ENCODE assay signal across 1 cellular context in the genomic region with DNA sequence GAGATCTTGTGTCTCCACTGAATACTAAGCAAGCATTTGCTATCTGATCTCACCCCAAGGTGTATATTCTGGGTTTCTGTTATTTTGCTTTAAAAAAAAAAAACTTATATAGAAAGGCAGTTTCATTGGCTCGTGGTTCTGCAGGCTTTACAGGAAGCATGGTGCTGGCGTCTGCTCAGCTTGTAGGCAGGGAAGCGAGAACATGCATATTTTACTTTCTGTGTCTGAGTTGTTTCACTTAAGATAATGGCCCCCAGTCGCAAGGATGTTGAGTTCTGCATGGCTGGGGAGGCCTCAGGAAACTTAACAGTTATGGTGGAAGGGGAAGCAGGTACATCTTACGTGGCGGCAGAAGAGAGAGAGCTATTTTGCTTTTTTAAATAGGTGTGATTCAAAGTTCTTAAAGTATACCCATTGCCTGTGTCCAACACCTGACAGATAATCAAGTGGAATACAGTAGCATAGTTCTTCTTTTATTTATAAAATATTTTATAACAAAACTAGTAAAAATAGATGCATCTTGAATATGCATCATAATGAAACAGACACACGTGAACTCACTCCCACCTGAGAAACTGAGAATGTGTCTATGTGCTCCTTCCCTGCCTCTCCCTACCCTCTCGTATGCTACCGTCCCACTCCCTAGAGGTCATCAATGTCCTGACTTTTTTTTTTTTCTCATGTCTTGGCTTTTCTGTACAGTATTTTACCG.
TF ChIP-seq lines count a peak whose summit lies in the region.

No MANE protein-coding gene starts in this region.

TF ChIP-seq in HCT116, 20 proteins besides CTCF, POLR2A, EP300 and RAD21 (continued from another document):
- TF ChIP-seq, protein P1, sequence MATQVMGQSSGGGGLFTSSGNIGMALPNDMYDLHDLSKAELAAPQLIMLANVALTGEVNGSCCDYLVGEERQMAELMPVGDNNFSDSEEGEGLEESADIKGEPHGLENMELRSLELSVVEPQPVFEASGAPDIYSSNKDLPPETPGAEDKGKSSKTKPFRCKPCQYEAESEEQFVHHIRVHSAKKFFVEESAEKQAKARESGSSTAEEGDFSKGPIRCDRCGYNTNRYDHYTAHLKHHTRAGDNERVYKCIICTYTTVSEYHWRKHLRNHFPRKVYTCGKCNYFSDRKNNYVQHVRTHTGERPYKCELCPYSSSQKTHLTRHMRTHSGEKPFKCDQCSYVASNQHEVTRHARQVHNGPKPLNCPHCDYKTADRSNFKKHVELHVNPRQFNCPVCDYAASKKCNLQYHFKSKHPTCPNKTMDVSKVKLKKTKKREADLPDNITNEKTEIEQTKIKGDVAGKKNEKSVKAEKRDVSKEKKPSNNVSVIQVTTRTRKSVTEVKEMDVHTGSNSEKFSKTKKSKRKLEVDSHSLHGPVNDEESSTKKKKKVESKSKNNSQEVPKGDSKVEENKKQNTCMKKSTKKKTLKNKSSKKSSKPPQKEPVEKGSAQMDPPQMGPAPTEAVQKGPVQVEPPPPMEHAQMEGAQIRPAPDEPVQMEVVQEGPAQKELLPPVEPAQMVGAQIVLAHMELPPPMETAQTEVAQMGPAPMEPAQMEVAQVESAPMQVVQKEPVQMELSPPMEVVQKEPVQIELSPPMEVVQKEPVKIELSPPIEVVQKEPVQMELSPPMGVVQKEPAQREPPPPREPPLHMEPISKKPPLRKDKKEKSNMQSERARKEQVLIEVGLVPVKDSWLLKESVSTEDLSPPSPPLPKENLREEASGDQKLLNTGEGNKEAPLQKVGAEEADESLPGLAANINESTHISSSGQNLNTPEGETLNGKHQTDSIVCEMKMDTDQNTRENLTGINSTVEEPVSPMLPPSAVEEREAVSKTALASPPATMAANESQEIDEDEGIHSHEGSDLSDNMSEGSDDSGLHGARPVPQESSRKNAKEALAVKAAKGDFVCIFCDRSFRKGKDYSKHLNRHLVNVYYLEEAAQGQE (IDR thresholded peaks at IDR 0.05; ENCODE audit: low read depth): no peak
- TF ChIP-seq SP1 (IDR thresholded peaks at IDR 0.05; ENCODE audit: low read depth): no peak
- TF ChIP-seq, protein P2, sequence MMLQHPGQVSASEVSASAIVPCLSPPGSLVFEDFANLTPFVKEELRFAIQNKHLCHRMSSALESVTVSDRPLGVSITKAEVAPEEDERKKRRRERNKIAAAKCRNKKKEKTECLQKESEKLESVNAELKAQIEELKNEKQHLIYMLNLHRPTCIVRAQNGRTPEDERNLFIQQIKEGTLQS (IDR thresholded peaks at IDR 0.05): no peak
- TF ChIP-seq ELF1 (IDR thresholded peaks at IDR 0.05; ENCODE audit: borderline replicate concordance, low read depth): no peak
- TF ChIP-seq ZFX (IDR thresholded peaks at IDR 0.05): no peak
- no peak for TF ChIP-seq CEBPB (IDR thresholded peaks at IDR 0.05; ENCODE audit: low read depth)
- no peak for TF ChIP-seq SIN3A (IDR thresholded peaks at IDR 0.05; ENCODE audit: low read depth)
- no peak for TF ChIP-seq EZH2phosphoT487 (IDR thresholded peaks at IDR 0.05; ENCODE audit: borderline replicate concordance)
- TF ChIP-seq EZH2 (IDR thresholded peaks at IDR 0.05): no peak
